8 cellular contexts compared by ENCODE assay signal in genomic region chr14:105249175-105250007, GRCh38. TPM values are rescaled to one million over a fixed set of nuclear protein-coding genes. Genes with fewer than 3 reads are reported as not detected.
DNase-seq lines count a peak whose midpoint lies in the region; ATAC-seq and TF ChIP-seq lines count a peak whose summit lies in the region.

No MANE protein-coding gene starts in this region.

- H4K20me1 ChIP-seq in DND-41 (ENCODE audit: insufficient read depth, low read length), result peaks cover 45% of the 10 kb centered on the region

- H3K27me3 ChIP-seq in DND-41 (ENCODE audit: insufficient read depth, low read length, poor library complexity) (no peaks in the 10 kb centered on the region), Peyer's patch (no peaks in the 10 kb centered on the region), neutrophil (no peaks in the 10 kb centered on the region)

- H2AFZ ChIP-seq in DND-41 (ENCODE audit: low read depth, low read length), result peak overlapping the region; percentile 68; the same call in 1 of the 2 replicates

- H3K4me1 ChIP-seq in DND-41 (ENCODE audit: insufficient read depth, low read length) (peaks cover 50% of the 10 kb centered on the region), Peyer's patch (peaks cover 5 to 22% (median 10%) of the 10 kb centered on the region in 4 donors), neutrophil (ENCODE audit: control insufficient read depth in 1 of 2, insufficient read depth in 1 of 2, low read depth in 1 of 2, low read length in 1 of 2) (peaks cover 12 to 13% of the 10 kb centered on the region in 2 experiments)

- TF ChIP-seq CTCF in DND-41 (IDR thresholded peaks at IDR 0.05; ENCODE audit: borderline replicate concordance, extremely low read depth, low read length, poor library complexity, severe bottlenecking), result peak; percentile 4
- TF ChIP-seq CTCF in Peyer's patch (IDR thresholded peaks at IDR 0.05), result no peak
- TF ChIP-seq CTCF in neutrophil (IDR thresholded peaks at IDR 0.05), result no peak

- H3K9ac ChIP-seq in DND-41 (ENCODE audit: low read depth, low read length), result peak overlapping the region; percentile 72

- peak; percentile 23; the same call in 2 of the 3 replicates for ATAC-seq in DND-41 (ENCODE audit: insufficient read depth, low read depth)
- no peak for ATAC-seq in GM18867 (IDR thresholded peaks at IDR 0.05; ENCODE audit: unreplicated experiment)

- TF ChIP-seq POLR2A in Peyer's patch (IDR thresholded peaks at IDR 0.05) (no peak), erythroblast (IDR thresholded peaks at IDR 0.05; ENCODE audit: low read length) (no peak)

- H3K27ac ChIP-seq in DND-41 (ENCODE audit: low read length), result peak overlapping the region; percentile 57
- peak overlapping the region; percentile 87 to 99 (median 92) for H3K27ac ChIP-seq in Peyer's patch
- peak overlapping the region; percentile 82 for H3K27ac ChIP-seq in neutrophil

- no peaks in the 10 kb centered on the region for H3K9me3 ChIP-seq in DND-41 (ENCODE audit: insufficient read depth, low read length, severe bottlenecking)
- no peaks in the 10 kb centered on the region for H3K9me3 ChIP-seq in Peyer's patch
- H3K9me3 ChIP-seq in neutrophil, result no peaks in the 10 kb centered on the region

- H3K36me3 ChIP-seq in DND-41 (ENCODE audit: insufficient read depth, low read length) (peaks cover 62% of the 10 kb centered on the region), Peyer's patch (peaks cover 0 to 29% (median 0%) of the 10 kb centered on the region in 3 donors), neutrophil (peaks cover 28% of the 10 kb centered on the region)

- peaks cover 62% of the 10 kb centered on the region for H3K79me2 ChIP-seq in DND-41 (ENCODE audit: insufficient read depth, low read length)

- no peak for DNase-seq in DND-41
- no peak for DNase-seq in Peyer's patch
- DNase-seq in erythroblast (lab: John Stamatoyannopoulos, UW), result peak; percentile 49 to 60
- DNase-seq in SIG-M5 treated with dmso at 0.1 percent for 504 hours (lab: John Stamatoyannopoulos, UW; ENCODE audit: unreplicated experiment), result no peak
- DNase-seq in NCI-H1048 (lab: John Stamatoyannopoulos, UW), result no peak
- no peak for DNase-seq in central memory CD4-positive, alpha-beta T cell

- peak overlapping the region; percentile 86 for H3K4me2 ChIP-seq in DND-41 (ENCODE audit: insufficient read depth, low read length)

- H3K4me3 ChIP-seq in DND-41 (ENCODE audit: low read depth in 1 of 2, low read length in 2 of 2) (peak overlapping the region; percentile 56 to 66), Peyer's patch (peak overlapping the region; percentile 51 to 89 (median 65)), neutrophil (ENCODE audit: low read depth in 1 of 2, low read length in 1 of 2) (peak overlapping the region; percentile 44 to 71)

RNA-seq across cellular contexts. Expression of gene BTBD6, which starts 1.1 kb away (rescaled TPM):
- 10 to 100 TPM; 32.2 to 67.5 (median 55.5) TPM for total RNA-seq in Peyer's patch

RNA-seq across cellular contexts. Expression of gene BRF1, which starts 51.4 kb away (rescaled TPM):
- 100 to 1,000 TPM in 1 of 4 donors, 10 to 100 TPM in 3; 40.8 to 112 (median 90.3) TPM for total RNA-seq in Peyer's patch

Comparison
In these comparisons a context has a peak if more than half of its experiments do, and no peak if none do; other contexts are left out.
1. DNase-seq: peak in erythroblast (2 of 2); none in DND-41 (single experiment), Peyer's patch (0 of 3), SIG-M5 treated with dmso at 0.1 percent for 504 hours (single experiment), NCI-H1048 (single experiment) and central memory CD4-positive, alpha-beta T cell (single experiment).
2. Peak in every context shown above with its lines, with median percentiles within 50 percentile points of each other: H3K27ac ChIP-seq and H3K4me3 ChIP-seq.